8 cellular contexts compared by ENCODE assay signal in genomic region chr1:231419738-231420298, GRCh38. TPM values are rescaled to one million over a fixed set of nuclear protein-coding genes. Genes with fewer than 3 reads are reported as not detected.
DNase-seq lines count a peak whose midpoint lies in the region; ATAC-seq and FAIRE-seq lines count a peak whose summit lies in the region.

No MANE protein-coding gene starts in this region.

- H3K36me3 ChIP-seq in iPS-20b (ENCODE audit: insufficient read depth, low read depth, low read length), result no peaks in the 10 kb centered on the region

- peak overlapping the region; percentile 88 for H3K27ac Mint-ChIP-seq in activated CD8-positive, alpha-beta T cell treated with anti-CD3 and anti-CD28 coated beads, Interleukin-2, amount 10 ng/mL, durations not matched to agents 7 days and 5 days

- H3K36me3 Mint-ChIP-seq in activated CD8-positive, alpha-beta T cell treated with anti-CD3 and anti-CD28 coated beads, Interleukin-2, amount 10 ng/mL, durations not matched to agents 7 days and 5 days (ENCODE audit: low read depth), result peaks cover 38% of the 10 kb centered on the region

- no peaks in the 10 kb centered on the region for H3K9me3 ChIP-seq in iPS-20b (ENCODE audit: insufficient read depth, low read depth, low read length)

- ATAC-seq in activated CD8-positive, alpha-beta T cell treated with anti-CD3 and anti-CD28 coated beads, Interleukin-2, amount 10 ng/mL, durations not matched to agents 7 days and 5 days, result no peak
- no peak for ATAC-seq in GM21786 (IDR thresholded peaks at IDR 0.05; ENCODE audit: unreplicated experiment)

- peaks cover 47% of the 10 kb centered on the region for H3K4me1 Mint-ChIP-seq in activated CD8-positive, alpha-beta T cell treated with anti-CD3 and anti-CD28 coated beads, Interleukin-2, amount 10 ng/mL, durations not matched to agents 7 days and 5 days (ENCODE audit: low read depth)

- H3K27ac ChIP-seq in iPS-20b (ENCODE audit: low read length) (no peak overlapping the region), substantia nigra (ENCODE audit: low read depth, low read length, poor library complexity, severe bottlenecking) (peak overlapping the region; percentile 90)

- H3K4me3 Mint-ChIP-seq in activated CD8-positive, alpha-beta T cell treated with anti-CD3 and anti-CD28 coated beads, Interleukin-2, amount 10 ng/mL, durations not matched to agents 7 days and 5 days, result peak overlapping the region; percentile 91

- FAIRE-seq in HTR-8/SVneo (lab: Jason Lieb, UNC), result no peak

- DNase-seq in NCI-H82 (lab: John Stamatoyannopoulos, UW), result peak; percentile 24
- no peak for DNase-seq in NCI-H82 treated with DMSO at 0.1 percent for 48 hours (lab: John Stamatoyannopoulos, UW; ENCODE audit: unreplicated experiment)
- no peak for DNase-seq in activated CD8-positive, alpha-beta T cell treated with anti-CD3 and anti-CD28 coated beads, Interleukin-2, amount 10 ng/mL, durations not matched to agents 7 days and 5 days
- no peak for DNase-seq in substantia nigra (lab: John Stamatoyannopoulos, UW)
- DNase-seq in stimulated activated CD4-positive, alpha-beta T cell treated with anti-CD3 and anti-CD28 coated beads, Interleukin-4, amount 100 ng/mL, for 4 hours, result no peak
- no peak for DNase-seq in HTR-8/SVneo (ENCODE audit: insufficient read length, low spot score)

- peaks cover 3% of the 10 kb centered on the region for H3K27me3 Mint-ChIP-seq in activated CD8-positive, alpha-beta T cell treated with anti-CD3 and anti-CD28 coated beads, Interleukin-2, amount 10 ng/mL, durations not matched to agents 7 days and 5 days (ENCODE audit: low read depth)

- CTCF ChIA-PET in activated CD8-positive, alpha-beta T cell treated with anti-CD3 and anti-CD28 coated beads, Interleukin-2, amount 10 ng/mL, durations not matched to agents 7 days and 5 days (lab: Charles Lee), result interaction anchor here (0.7 to 2.2 kb wide), 9 partner anchors 13 to 187 kb away, joined by 3 to 9 read pairs (median 4); partner anchors contain the start of genes EXOC8 and SPRTN

- no peaks in the 10 kb centered on the region for H3K9me3 Mint-ChIP-seq in activated CD8-positive, alpha-beta T cell treated with anti-CD3 and anti-CD28 coated beads, Interleukin-2, amount 10 ng/mL, durations not matched to agents 7 days and 5 days (ENCODE audit: insufficient read depth)

- H3K4me3 ChIP-seq in iPS-20b (ENCODE audit: low read length), result peak overlapping the region; percentile 76

- no peak overlapping the region; the same call in 1 of the 2 replicates for H3K9ac ChIP-seq in iPS-20b (ENCODE audit: low read depth, low read length)

- POLR2A ChIA-PET in activated CD8-positive, alpha-beta T cell treated with anti-CD3 and anti-CD28 coated beads, Interleukin-2, amount 10 ng/mL, durations not matched to agents 7 days and 5 days (lab: Charles Lee), result interaction anchor here (2.5 kb wide), 1 partner anchor 81 kb away, joined by 18 read pairs; the partner anchor contains the start of genes EXOC8 and SPRTN

- peaks cover 71% of the 10 kb centered on the region for H3K27me3 ChIP-seq in iPS-20b (ENCODE audit: insufficient read depth, low read length)

- H3K4me1 ChIP-seq in iPS-20b (ENCODE audit: insufficient read depth, low read length), result peaks cover 21% of the 10 kb centered on the region

RNA-seq across cellular contexts. Expression of gene EGLN1, which starts 2.3 kb away (rescaled TPM):
- total RNA-seq in activated CD8-positive, alpha-beta T cell treated with anti-CD3 and anti-CD28 coated beads, Interleukin-2, amount 10 ng/mL, durations not matched to agents 7 days and 5 days, result 10 to 100 TPM; 30.5 to 32.6 TPM
